In the genomic region with DNA sequence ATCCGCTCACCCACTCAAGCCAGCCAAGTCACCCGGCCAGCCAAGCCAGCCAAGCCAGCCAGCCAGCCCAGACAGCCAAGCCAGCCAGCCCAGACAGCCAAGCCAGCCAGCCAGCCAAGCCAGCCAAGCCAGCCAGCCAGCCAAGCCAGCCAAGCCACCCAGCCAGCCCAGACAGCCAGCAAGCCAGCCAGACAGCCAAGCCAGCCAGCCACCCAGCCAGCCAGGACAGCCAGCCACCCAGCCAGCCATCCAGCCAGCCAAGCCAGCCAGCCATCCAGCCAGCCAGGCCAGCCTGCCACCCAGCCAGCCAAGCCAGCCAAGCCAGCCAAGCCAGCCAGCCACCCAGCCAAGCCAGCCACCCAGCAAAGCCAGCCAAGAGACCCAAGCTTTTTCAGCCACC, we compare ENCODE assay signal across 4 cellular contexts.
DNase-seq lines count a peak whose midpoint lies in the region; TF ChIP-seq lines count a peak whose summit lies in the region.
"Not testable (repeated sequence)": the region's sequence is repeated elsewhere in the genome, so short reads cannot be mapped to it uniquely, and the experiment has no call there.

No MANE protein-coding gene starts in this region.

- not testable (repeated sequence) for H3K4me2 ChIP-seq in mesendoderm (ENCODE audit: low read length)

- not testable (repeated sequence) for H3K36me3 Mint-ChIP-seq in activated CD4-positive, alpha-beta T cell treated with anti-CD3 and anti-CD28 coated beads, Interleukin-2, amount 10 ng/mL, durations not matched to agents 24 days and 14 days (ENCODE audit: low read depth)

- H3K9ac ChIP-seq in mesendoderm (ENCODE audit: low read length), result not testable (repeated sequence)

- no CpG with 5 or more reads among the region's 2 CpGs for WGBS in mesendoderm (ENCODE audit: extremely low coverage, insufficient coverage, low lambda C conversion rate)

- H4K5ac ChIP-seq in mesendoderm (ENCODE audit: low read length), result not testable (repeated sequence)

- not testable (repeated sequence) for H3K79me1 ChIP-seq in mesendoderm (ENCODE audit: low read length)

- intact Hi-C loops in activated CD4-positive, alpha-beta T cell treated with anti-CD3 and anti-CD28 coated beads, Interleukin-2, amount 10 ng/mL, durations not matched to agents 24 days and 14 days (cut with micrococcal nuclease), result not testable (repeated sequence)

- H3K4me3 Mint-ChIP-seq in activated CD4-positive, alpha-beta T cell treated with anti-CD3 and anti-CD28 coated beads, Interleukin-2, amount 10 ng/mL, durations not matched to agents 24 days and 14 days, result not testable (repeated sequence)

- H2BK15ac ChIP-seq in mesendoderm (replicated peaks; ENCODE audit: low read depth), result not testable (repeated sequence)

- CTCF ChIA-PET in RWPE1 (lab: Yijun Ruan, JAX), result interaction anchor here (0.6 kb wide), 1 partner anchor 1088 kb away, joined by 4 read pairs; no protein-coding TSS in a partner anchor

- not testable (repeated sequence) for H3K79me2 ChIP-seq in mesendoderm (ENCODE audit: control insufficient read depth, insufficient read depth, low read length)

- not testable (repeated sequence) for H3K4me3 ChIP-seq in mesendoderm (ENCODE audit: low read length)

- H3K27me3 ChIP-seq in mesendoderm (ENCODE audit: insufficient read depth, low read length, poor library complexity), result not testable (repeated sequence)

- H3K9me3 Mint-ChIP-seq in activated CD4-positive, alpha-beta T cell treated with anti-CD3 and anti-CD28 coated beads, Interleukin-2, amount 10 ng/mL, durations not matched to agents 24 days and 14 days, result not testable (repeated sequence)

- POLR2A ChIA-PET in RWPE1 (lab: Yijun Ruan, JAX; ENCODE audit: low non-redundant PET), result not testable (repeated sequence)

- not testable (repeated sequence) for H2BK5ac ChIP-seq in mesendoderm (ENCODE audit: low read length)

- not testable (repeated sequence) for H2AK5ac ChIP-seq in mesendoderm (ENCODE audit: low read length)

- H3K4me1 ChIP-seq in mesendoderm (ENCODE audit: control insufficient read depth, low read depth, low read length), result not testable (repeated sequence)

- not testable (repeated sequence) for H3K23ac ChIP-seq in mesendoderm (ENCODE audit: low read length)

- not testable (repeated sequence) for H3K27ac Mint-ChIP-seq in activated CD4-positive, alpha-beta T cell treated with anti-CD3 and anti-CD28 coated beads, Interleukin-2, amount 10 ng/mL, durations not matched to agents 24 days and 14 days

- not testable (repeated sequence) for H3K4me1 Mint-ChIP-seq in activated CD4-positive, alpha-beta T cell treated with anti-CD3 and anti-CD28 coated beads, Interleukin-2, amount 10 ng/mL, durations not matched to agents 24 days and 14 days

- peak overlapping the region; percentile 68 for H3K27ac ChIP-seq in RWPE1
- not testable (repeated sequence) for H3K27ac ChIP-seq in mesendoderm (ENCODE audit: low read depth, low read length)

- peak overlapping the region; percentile 28 for H4K8ac ChIP-seq in mesendoderm (ENCODE audit: low read depth, low read length)

- not testable (repeated sequence) for H3K18ac ChIP-seq in mesendoderm (ENCODE audit: low read length)

- not testable (repeated sequence) for H3K36me3 ChIP-seq in mesendoderm (ENCODE audit: control insufficient read depth, insufficient read depth, low read length)

- H2BK120ac ChIP-seq in mesendoderm (ENCODE audit: low read depth, low read length), result not testable (repeated sequence)

- DNase-seq in RWPE1 (ENCODE audit: low spot score); mesendoderm: not testable (repeated sequence)
- peak; percentile 18 for DNase-seq in activated CD4-positive, alpha-beta T cell treated with anti-CD3 and anti-CD28 coated beads, Interleukin-2, amount 10 ng/mL, durations not matched to agents 24 days and 14 days
- peak; percentile 50 for DNase-seq in islet precursor cell

- not testable (repeated sequence) for H3K27me3 Mint-ChIP-seq in activated CD4-positive, alpha-beta T cell treated with anti-CD3 and anti-CD28 coated beads, Interleukin-2, amount 10 ng/mL, durations not matched to agents 24 days and 14 days

- H3K4ac ChIP-seq in mesendoderm (ENCODE audit: low read depth, low read length), result not testable (repeated sequence)

- not testable (repeated sequence) for H3K56ac ChIP-seq in mesendoderm (ENCODE audit: low read length)

- not testable (repeated sequence) for TF ChIP-seq CTCF in RWPE1 (conservative IDR thresholded peaks at IDR 0.05; ENCODE audit: low read depth)
